32 cellular contexts compared by ENCODE assay signal in the genomic region with DNA sequence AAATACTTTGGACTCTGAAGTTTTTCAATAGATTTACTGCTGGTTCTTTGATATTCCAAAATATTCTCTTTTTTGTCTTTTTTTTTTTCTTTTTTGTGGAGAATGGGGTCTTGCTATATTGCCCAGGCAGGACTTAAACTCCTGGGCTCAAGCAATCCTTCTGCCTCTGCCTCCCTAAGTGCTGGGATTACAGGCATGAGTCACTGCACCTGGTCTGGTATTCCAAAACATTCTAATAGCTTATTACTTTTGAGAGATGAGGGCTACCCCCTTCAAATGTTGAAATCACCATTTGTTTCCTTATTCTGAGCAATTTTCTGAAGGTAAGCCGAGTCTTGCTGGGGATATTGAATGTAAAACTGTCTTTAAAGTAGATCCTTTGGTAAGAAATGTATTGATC.
"Had no signal": no experiment of that assay in that cellular context is flagged by ENCODE, and none has a peak within 500 bp of the region (broad histone marks: within the 10 kb centered on the region; RNA-seq: fewer than 3 reads in every experiment).

No MANE protein-coding gene starts in this region.

- H3K4me2 ChIP-seq: SK-N-SH had no signal

- H3K36me3 ChIP-seq: Peyer's patch, SJSA1 had no signal

- H3K9me3 Mint-ChIP-seq: activated CD4-positive, alpha-beta memory T cell treated with anti-CD3 and anti-CD28 coated beads for 36 hours; activated naive CD4-positive, alpha-beta T cell treated with anti-CD3 and anti-CD28 coated beads for 36 hours; activated naive CD4-positive, alpha-beta T cell treated with anti-CD3 and anti-CD28 coated beads, Interleukin-2, amount 50 U/mL, for 72 hours; activated T-cell treated with anti-CD3 and anti-CD28 coated beads, Interleukin-2, amount 50 U/mL, for 4 hours; activated T-helper 1 cell treated with anti-CD3 and anti-CD28 coated beads, Interleukin-12 subunit alpha, Interleukin-12 subunit beta, Interleukin-2, Interleukin-4 antibody, amounts not matched to agents 30 ng/mL and 10 ng/mL and 1 ng/mL, durations not matched to agents 14 hours and 24 hours and 36 hours; brain; T-helper 1 cell treated with Interleukin-12 subunit alpha and Interleukin-12 subunit beta and Interleukin-4 antibody, amounts not matched to agents 30 μg/mL and 1 μg/mL, for 36 hours; T-helper 2 cell treated with Interferon-gamma antibody and Interleukin-4, amounts not matched to agents 5 μg/mL and 100 μg/mL, for 36 hours had no signal

- H3K4me1 ChIP-seq: SJSA1 had no signal

- H3K27ac Mint-ChIP-seq: activated CD4-positive, alpha-beta memory T cell treated with anti-CD3 and anti-CD28 coated beads for 36 hours; activated naive CD4-positive, alpha-beta T cell treated with anti-CD3 and anti-CD28 coated beads for 36 hours; activated naive CD4-positive, alpha-beta T cell treated with anti-CD3 and anti-CD28 coated beads, Interleukin-2, amount 50 U/mL, for 72 hours; activated T-helper 1 cell treated with anti-CD3 and anti-CD28 coated beads, Interleukin-12 subunit alpha, Interleukin-12 subunit beta, Interleukin-2, Interleukin-4 antibody, amounts not matched to agents 30 ng/mL and 10 ng/mL and 1 ng/mL, durations not matched to agents 14 hours and 24 hours and 36 hours; brain; T-helper 1 cell treated with Interleukin-12 subunit alpha and Interleukin-12 subunit beta and Interleukin-4 antibody, amounts not matched to agents 30 μg/mL and 1 μg/mL, for 36 hours; T-helper 2 cell treated with Interferon-gamma antibody and Interleukin-4, amounts not matched to agents 5 μg/mL and 100 μg/mL, for 36 hours had no signal

- H3K4me3 Mint-ChIP-seq: activated CD4-positive, alpha-beta memory T cell treated with anti-CD3 and anti-CD28 coated beads for 36 hours; activated naive CD4-positive, alpha-beta T cell treated with anti-CD3 and anti-CD28 coated beads for 36 hours; activated T-cell treated with anti-CD3 and anti-CD28 coated beads, Interleukin-2, amount 50 U/mL, for 4 hours; activated T-helper 1 cell treated with anti-CD3 and anti-CD28 coated beads, Interleukin-12 subunit alpha, Interleukin-12 subunit beta, Interleukin-2, Interleukin-4 antibody, amounts not matched to agents 30 ng/mL and 10 ng/mL and 1 ng/mL, durations not matched to agents 14 hours and 24 hours and 36 hours; brain; T-helper 1 cell treated with Interleukin-12 subunit alpha and Interleukin-12 subunit beta and Interleukin-4 antibody, amounts not matched to agents 30 μg/mL and 1 μg/mL, for 36 hours; T-helper 2 cell treated with Interferon-gamma antibody and Interleukin-4, amounts not matched to agents 5 μg/mL and 100 μg/mL, for 36 hours had no signal

- H3K9ac ChIP-seq: SK-N-SH had no signal

- H3K9me3 ChIP-seq: Peyer's patch, SJSA1, SK-N-SH had no signal

- DNase-seq: activated CD4-positive, alpha-beta memory T cell treated with anti-CD3 and anti-CD28 coated beads for 36 hours; activated CD4-positive, alpha-beta T cell treated with anti-CD3 and anti-CD28 coated beads for 4 hours; activated CD4-positive, alpha-beta T cell treated with anti-CD3 and anti-CD28 coated beads, Interleukin-2, amount 50 U/mL, for 1 hour; activated CD4-positive, CD25-positive, alpha-beta regulatory T cell treated with anti-CD3 and anti-CD28 coated beads, Interleukin-2, amount 50 U/mL, for 72 hours; activated CD8-positive, alpha-beta memory T cell treated with anti-CD3 and anti-CD28 coated beads, Interleukin-2, amount 50 U/mL, for 4 hours; activated gamma-delta T cell treated with Interleukin-2 at 50 U/mL for 16 hours; activated naive CD4-positive, alpha-beta T cell treated with anti-CD3 and anti-CD28 coated beads for 36 hours; activated T-cell treated with anti-CD3 and anti-CD28 coated beads for 4 hours; activated T-cell treated with anti-CD3 and anti-CD28 coated beads, Interleukin-2, amount 50 U/mL, for 4 hours; anterior cingulate cortex; caudate nucleus; cerebellar nuclear complex; Karpas-422; MM.1S; MV-4-11; NCI-H1092; NCI-H1436 treated with DMSO at 0.1 percent for 48 hours; NCI-H1694 treated with DMSO at 0.1 percent for 48 hours; NCI-H2029; NCI-H345; NCI-H524 treated with DMSO at 0.1 percent for 48 hours; PC-3; Peyer's patch; RPMI8226; SHP77 treated with DMSO at 0.1 percent for 48 hours; SK-N-SH had no signal

- ATAC-seq: activated naive CD4-positive, alpha-beta T cell treated with anti-CD3 and anti-CD28 coated beads, Interleukin-2, amount 50 U/mL, for 72 hours; activated T-cell treated with anti-CD3 and anti-CD28 coated beads, Interleukin-2, amount 50 U/mL, for 4 hours; PC-3 had no signal

- H3K27me3 ChIP-seq: Peyer's patch had no signal

- H3K27me3 Mint-ChIP-seq: activated CD4-positive, alpha-beta memory T cell treated with anti-CD3 and anti-CD28 coated beads for 36 hours had no signal

- H3K4me3 ChIP-seq: Peyer's patch, SJSA1 had no signal

- H3K27ac ChIP-seq: Peyer's patch, SJSA1 had no signal

- H3K36me3 Mint-ChIP-seq: activated CD4-positive, alpha-beta memory T cell treated with anti-CD3 and anti-CD28 coated beads for 36 hours; activated naive CD4-positive, alpha-beta T cell treated with anti-CD3 and anti-CD28 coated beads, Interleukin-2, amount 50 U/mL, for 72 hours; brain had no signal
